Comparison of ENCODE assay signal across 32 cellular contexts in the genomic region with DNA sequence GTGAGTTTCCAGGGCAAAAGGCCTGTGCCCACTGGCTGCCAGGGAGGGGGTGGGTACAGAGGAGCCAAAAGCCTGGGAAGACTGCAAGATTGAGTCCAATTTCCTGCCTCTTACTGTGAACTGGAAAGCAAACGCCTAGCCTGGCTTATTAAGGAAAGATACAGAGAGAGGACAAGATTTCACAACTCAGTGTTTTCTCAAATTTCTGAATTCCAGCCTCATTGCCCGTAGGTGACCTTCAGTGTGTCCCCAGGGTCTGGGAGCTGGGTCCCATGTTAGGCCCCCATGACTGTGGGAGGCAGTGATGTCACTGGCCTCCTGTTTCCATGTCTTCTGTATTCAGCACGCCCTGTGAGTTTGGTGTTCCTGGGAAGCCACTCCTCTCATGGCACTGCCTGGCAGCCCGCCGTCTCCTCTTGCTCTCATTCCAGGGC.
"Had no signal": no experiment of that assay in that cellular context is flagged by ENCODE, and none has a peak within 500 bp of the region (broad histone marks: within the 10 kb centered on the region; RNA-seq: fewer than 3 reads in every experiment).

No MANE protein-coding gene starts in this region.

- H3K9me3 ChIP-seq: colonic mucosa, heart left ventricle, left lung, lower lobe of right lung, ovary, prostate gland, sigmoid colon, thyroid gland had no signal

- H3K27me3 ChIP-seq: colonic mucosa, dorsolateral prefrontal cortex, heart left ventricle, left lung, ovary, sigmoid colon, thyroid gland had no signal

- H3K36me3 ChIP-seq: colonic mucosa, heart left ventricle, left lung, lower lobe of right lung, ovary, prostate gland, sigmoid colon, thyroid gland had no signal

- H3K27ac Mint-ChIP-seq: activated naive CD4-positive, alpha-beta T cell treated with anti-CD3 and anti-CD28 coated beads for 36 hours; activated naive CD8-positive, alpha-beta T cell treated with anti-CD3 and anti-CD28 coated beads, Interleukin-2, amount 10 ng/mL, durations not matched to agents 7 days and 5 days; effector memory CD8-positive, alpha-beta T cell; natural killer cell treated with Interleukin-12 subunit alpha and Interleukin-12 subunit beta and Interleukin-15 and Interleukin-18, amount 100 ng/mL, for 72 hours; stimulated activated memory B cell treated with anti-CD40 and anti-IgM and Interleukin-4, amounts not matched to agents 10 μg/mL and 1 μg/mL and 100 μg/mL, for 72 hours; T-helper 2 cell treated with Interferon-gamma antibody and Interleukin-4, amounts not matched to agents 5 μg/mL and 100 μg/mL, for 36 hours had no signal

- H3K4me2 ChIP-seq: smooth muscle cell had no signal

- H3K4me1 Mint-ChIP-seq: activated naive CD8-positive, alpha-beta T cell treated with anti-CD3 and anti-CD28 coated beads, Interleukin-2, amount 10 ng/mL, durations not matched to agents 7 days and 5 days; stimulated activated memory B cell treated with anti-CD40 and anti-IgM and Interleukin-4, amounts not matched to agents 10 μg/mL and 1 μg/mL and 100 μg/mL, for 72 hours; stimulated activated naive CD8-positive, alpha-beta T cell treated with anti-CD3 and anti-CD28 coated beads, Interleukin-15, amount 100 ng/mL, for 72 hours had no signal

- H3K4me3 ChIP-seq: colonic mucosa, dorsolateral prefrontal cortex, heart left ventricle, left lung, lower lobe of right lung, ovary, prostate gland, sigmoid colon, smooth muscle cell, thyroid gland had no signal

- H3K4me1 ChIP-seq: colonic mucosa, left lung, prostate gland, sigmoid colon had no signal

- H3K27ac ChIP-seq: colonic mucosa, dorsolateral prefrontal cortex, heart left ventricle, left lung, lower lobe of right lung, ovary, prostate gland, sigmoid colon, thyroid gland had no signal

- H3K9me3 Mint-ChIP-seq: activated naive CD4-positive, alpha-beta T cell treated with anti-CD3 and anti-CD28 coated beads for 36 hours; activated naive CD8-positive, alpha-beta T cell treated with anti-CD3 and anti-CD28 coated beads, Interleukin-2, amount 10 ng/mL, durations not matched to agents 7 days and 5 days; natural killer cell treated with Interleukin-12 subunit alpha and Interleukin-12 subunit beta and Interleukin-15 and Interleukin-18, amount 100 ng/mL, for 72 hours; stimulated activated memory B cell treated with anti-CD40 and anti-IgM and Interleukin-4, amounts not matched to agents 10 μg/mL and 1 μg/mL and 100 μg/mL, for 72 hours; T-helper 2 cell treated with Interferon-gamma antibody and Interleukin-4, amounts not matched to agents 5 μg/mL and 100 μg/mL, for 36 hours had no signal

- H3K4me3 Mint-ChIP-seq: activated naive CD4-positive, alpha-beta T cell treated with anti-CD3 and anti-CD28 coated beads for 36 hours; activated naive CD8-positive, alpha-beta T cell treated with anti-CD3 and anti-CD28 coated beads, Interleukin-2, amount 10 ng/mL, durations not matched to agents 7 days and 5 days; effector memory CD8-positive, alpha-beta T cell; natural killer cell treated with Interleukin-12 subunit alpha and Interleukin-12 subunit beta and Interleukin-15 and Interleukin-18, amount 100 ng/mL, for 72 hours; stimulated activated memory B cell treated with anti-CD40 and anti-IgM and Interleukin-4, amounts not matched to agents 10 μg/mL and 1 μg/mL and 100 μg/mL, for 72 hours; stimulated activated naive CD8-positive, alpha-beta T cell treated with anti-CD3 and anti-CD28 coated beads, Interleukin-15, amount 100 ng/mL, for 72 hours; T-helper 2 cell treated with Interferon-gamma antibody and Interleukin-4, amounts not matched to agents 5 μg/mL and 100 μg/mL, for 36 hours had no signal

- H3K36me3 Mint-ChIP-seq: activated naive CD8-positive, alpha-beta T cell treated with anti-CD3 and anti-CD28 coated beads, Interleukin-2, amount 10 ng/mL, durations not matched to agents 7 days and 5 days; natural killer cell treated with Interleukin-12 subunit alpha and Interleukin-12 subunit beta and Interleukin-15 and Interleukin-18, amount 100 ng/mL, for 72 hours; stimulated activated memory B cell treated with anti-CD40 and anti-IgM and Interleukin-4, amounts not matched to agents 10 μg/mL and 1 μg/mL and 100 μg/mL, for 72 hours had no signal

- DNase-seq: activated CD4-positive, alpha-beta T cell treated with anti-CD3 and anti-CD28 coated beads for 4 hours; activated CD4-positive, alpha-beta T cell treated with anti-CD3 and anti-CD28 coated beads, Interleukin-2, amount 50 U/mL, for 4 hours; activated CD4-positive, CD25-positive, alpha-beta regulatory T cell; activated effector memory CD4-positive, alpha-beta T cell treated with Interleukin-2 at 50 U/mL for 16 hours; activated naive CD4-positive, alpha-beta T cell treated with anti-CD3 and anti-CD28 coated beads for 36 hours; activated naive CD8-positive, alpha-beta T cell treated with anti-CD3 and anti-CD28 coated beads, Interleukin-2, amount 10 ng/mL, durations not matched to agents 7 days and 5 days; amniotic stem cell; colonic mucosa; dorsolateral prefrontal cortex; effector memory CD8-positive, alpha-beta T cell; erythroblast; foreskin fibroblast; heart left ventricle; hypothalamus; left lung; lower lobe of right lung; mesendoderm; ovary; retina; sigmoid colon; stimulated activated CD4-positive, alpha-beta T cell treated with anti-CD3 and anti-CD28 coated beads, Interleukin-1b, Interleukin-23, amount 100 ng/mL, for 48 hours; stimulated activated CD4-positive, alpha-beta T cell treated with anti-CD3 and anti-CD28 coated beads, Interleukin-4, amount 100 ng/mL, for 4 hours; stimulated activated CD8-positive, alpha-beta memory T cell treated with anti-CD3 and anti-CD28 coated beads, Interleukin-4, amount 100 ng/mL, for 48 hours; stimulated activated naive CD8-positive, alpha-beta T cell treated with anti-CD3 and anti-CD28 coated beads, Interleukin-15, amount 100 ng/mL, for 72 hours; substantia nigra; T-helper 1 cell; thyroid gland had no signal

- ATAC-seq: effector memory CD8-positive, alpha-beta T cell; heart left ventricle; left lung; lower lobe of right lung; natural killer cell treated with Interleukin-12 subunit alpha and Interleukin-12 subunit beta and Interleukin-15 and Interleukin-18, amount 100 ng/mL, for 72 hours; stimulated activated memory B cell treated with anti-CD40 and anti-IgM and Interleukin-4, amounts not matched to agents 10 μg/mL and 1 μg/mL and 100 μg/mL, for 72 hours; stimulated activated naive CD8-positive, alpha-beta T cell treated with anti-CD3 and anti-CD28 coated beads, Interleukin-15, amount 100 ng/mL, for 72 hours had no signal
